ENCODE assay signal across 1 cellular context in genomic region chr6:117441824-117442264, GRCh38.
TF ChIP-seq lines count a peak whose summit lies in the region.

No MANE protein-coding gene starts in this region.

TF ChIP-seq in HepG2, 621 proteins besides CTCF, POLR2A, EP300 and RAD21 (continued from another document and continues in another):
- TF ChIP-seq HINFP (CRISPR knock-in tag; IDR thresholded peaks at IDR 0.05; ENCODE audit: low read depth): no peak
- no peak for TF ChIP-seq ZSCAN29 (CRISPR knock-in tag; conservative IDR thresholded peaks at IDR 0.05)
- TF ChIP-seq LRRFIP1 (CRISPR knock-in tag; conservative IDR thresholded peaks at IDR 0.05): no peak
- TF ChIP-seq ZNF136 (CRISPR knock-in tag; IDR thresholded peaks at IDR 0.05; ENCODE audit: low read depth): 0 out of 2 replicates have a peak, but pooled peaks have one; percentile 37
- TF ChIP-seq ZNF710 (CRISPR knock-in tag; IDR thresholded peaks at IDR 0.05; ENCODE audit: borderline replicate concordance): no peak
- TF ChIP-seq KLF16 (CRISPR knock-in tag; IDR thresholded peaks at IDR 0.05): peak in 1 of 2 experiments; percentile 98; a peak in 2 of 4 replicates
- peak; percentile 99 for TF ChIP-seq SMAD3 (CRISPR knock-in tag; IDR thresholded peaks at IDR 0.05)
- peak; percentile 79 for TF ChIP-seq ASH2L (IDR thresholded peaks at IDR 0.05; ENCODE audit: insufficient read length, low read depth, low read length)
- TF ChIP-seq ZNF3 (CRISPR knock-in tag; IDR thresholded peaks at IDR 0.05): peak; percentile 82; the same call in 1 of the 2 replicates
- no peak for TF ChIP-seq ZBTB49 (CRISPR knock-in tag; IDR thresholded peaks at IDR 0.05; ENCODE audit: borderline replicate concordance)
- TF ChIP-seq ZSCAN9 (CRISPR knock-in tag; IDR thresholded peaks at IDR 0.05; ENCODE audit: borderline replicate concordance): peak; percentile 60; the same call in 1 of the 2 replicates
- 0 out of 2 replicates have a peak, but pooled peaks have one; percentile 49 for TF ChIP-seq ZNF761 (CRISPR knock-in tag; conservative IDR thresholded peaks at IDR 0.05)
- no peak for TF ChIP-seq ZNF782 (CRISPR knock-in tag; IDR thresholded peaks at IDR 0.05; ENCODE audit: borderline replicate concordance)
- no peak for TF ChIP-seq NCOA1 (CRISPR knock-in tag; IDR thresholded peaks at IDR 0.05)
- TF ChIP-seq MED1 (CRISPR knock-in tag; IDR thresholded peaks at IDR 0.05): peak; percentile 41
- TF ChIP-seq SKI (IDR thresholded peaks at IDR 0.05; ENCODE audit: partially characterized antibody): peak; percentile 90
- peak; percentile 58 for TF ChIP-seq PATZ1 (CRISPR knock-in tag; IDR thresholded peaks at IDR 0.05)
- no peak for TF ChIP-seq XBP1 (CRISPR knock-in tag; IDR thresholded peaks at IDR 0.05)
- TF ChIP-seq TEAD3 (CRISPR knock-in tag; optimal IDR thresholded peaks at IDR 0.05; ENCODE audit: borderline replicate concordance): no peak
- no peak for TF ChIP-seq SOX6 (IDR thresholded peaks at IDR 0.05)
- TF ChIP-seq SOX6 (CRISPR knock-in tag; IDR thresholded peaks at IDR 0.05): peak; percentile 99
- no peak for TF ChIP-seq ZNF276 (CRISPR knock-in tag; IDR thresholded peaks at IDR 0.05; ENCODE audit: low read depth)
- TF ChIP-seq ZNF562 (CRISPR knock-in tag; IDR thresholded peaks at IDR 0.05; ENCODE audit: borderline replicate concordance): no peak
- no peak for TF ChIP-seq TAF1 (CRISPR knock-in tag; IDR thresholded peaks at IDR 0.05)
- TF ChIP-seq GATAD2A (CRISPR knock-in tag; IDR thresholded peaks at IDR 0.05): peak; percentile 100
- no peak for TF ChIP-seq GPN1 (CRISPR knock-in tag; IDR thresholded peaks at IDR 0.05; ENCODE audit: borderline replicate concordance)
- peak; percentile 72; the same call in 1 of the 2 replicates for TF ChIP-seq NR2F2 (IDR thresholded peaks at IDR 0.05; ENCODE audit: borderline replicate concordance, low read depth)
- no peak for TF ChIP-seq MEIS1 (CRISPR knock-in tag; IDR thresholded peaks at IDR 0.05; ENCODE audit: borderline replicate concordance)
- 0 out of 2 replicates have a peak, but pooled peaks have one; percentile 36 for TF ChIP-seq MLX (CRISPR knock-in tag; IDR thresholded peaks at IDR 0.05)
- TF ChIP-seq BRCA1 (CRISPR knock-in tag; IDR thresholded peaks at IDR 0.05): no peak
- TF ChIP-seq SIX4 (CRISPR knock-in tag; IDR thresholded peaks at IDR 0.05): 0 out of 2 replicates have a peak, but pooled peaks have one; percentile 70
- TF ChIP-seq ISL2 (CRISPR knock-in tag; IDR thresholded peaks at IDR 0.05): peak; percentile 97
- peak; percentile 69; the same call in 1 of the 2 replicates for TF ChIP-seq ZNF24 (IDR thresholded peaks at IDR 0.05)
- TF ChIP-seq ZNF766 (CRISPR knock-in tag; IDR thresholded peaks at IDR 0.05; ENCODE audit: borderline replicate concordance): no peak
- no peak for TF ChIP-seq ZNF101 (CRISPR knock-in tag; IDR thresholded peaks at IDR 0.05; ENCODE audit: borderline replicate concordance, low read depth)
- no peak for TF ChIP-seq ZMAT3 (CRISPR knock-in tag; conservative IDR thresholded peaks at IDR 0.05)
- peak; percentile 53; the same call in 1 of the 2 replicates for TF ChIP-seq HOXA3 (CRISPR knock-in tag; IDR thresholded peaks at IDR 0.05)
- no peak for TF ChIP-seq TAF15 (IDR thresholded peaks at IDR 0.05; ENCODE audit: low read depth, low read length, poor library complexity, severe bottlenecking)
- peak; percentile 94 for TF ChIP-seq NFKBIZ (CRISPR knock-in tag; IDR thresholded peaks at IDR 0.05)
- peak; percentile 51; the same call in 1 of the 2 replicates for TF ChIP-seq RARA (CRISPR knock-in tag; IDR thresholded peaks at IDR 0.05)
- no peak for TF ChIP-seq ZNF580 (CRISPR knock-in tag; IDR thresholded peaks at IDR 0.05; ENCODE audit: borderline replicate concordance, low read depth)
- TF ChIP-seq RELA (CRISPR knock-in tag; IDR thresholded peaks at IDR 0.05): no peak
- no peak for TF ChIP-seq ZNF672 (CRISPR knock-in tag; IDR thresholded peaks at IDR 0.05)
- TF ChIP-seq HOMEZ (CRISPR knock-in tag; IDR thresholded peaks at IDR 0.05; ENCODE audit: low read depth): peak; percentile 74
- TF ChIP-seq TMF1 (CRISPR knock-in tag; IDR thresholded peaks at IDR 0.05; ENCODE audit: low read depth): no peak
- TF ChIP-seq YEATS2 (CRISPR knock-in tag; IDR thresholded peaks at IDR 0.05; ENCODE audit: borderline replicate concordance): peak; percentile 55; the same call in 1 of the 2 replicates
- TF ChIP-seq DNMT3B (CRISPR knock-in tag; conservative IDR thresholded peaks at IDR 0.05): peak; percentile 70; the same call in 1 of the 2 replicates
- peak; percentile 99 for TF ChIP-seq CEBPG (CRISPR knock-in tag; IDR thresholded peaks at IDR 0.05)
- TF ChIP-seq ZNF234 (CRISPR knock-in tag; conservative IDR thresholded peaks at IDR 0.05): no peak
- TF ChIP-seq MLXIP (CRISPR knock-in tag; IDR thresholded peaks at IDR 0.05; ENCODE audit: borderline replicate concordance): no peak
